Comparison of ENCODE assay signal across 1 cellular context in the genomic region with DNA sequence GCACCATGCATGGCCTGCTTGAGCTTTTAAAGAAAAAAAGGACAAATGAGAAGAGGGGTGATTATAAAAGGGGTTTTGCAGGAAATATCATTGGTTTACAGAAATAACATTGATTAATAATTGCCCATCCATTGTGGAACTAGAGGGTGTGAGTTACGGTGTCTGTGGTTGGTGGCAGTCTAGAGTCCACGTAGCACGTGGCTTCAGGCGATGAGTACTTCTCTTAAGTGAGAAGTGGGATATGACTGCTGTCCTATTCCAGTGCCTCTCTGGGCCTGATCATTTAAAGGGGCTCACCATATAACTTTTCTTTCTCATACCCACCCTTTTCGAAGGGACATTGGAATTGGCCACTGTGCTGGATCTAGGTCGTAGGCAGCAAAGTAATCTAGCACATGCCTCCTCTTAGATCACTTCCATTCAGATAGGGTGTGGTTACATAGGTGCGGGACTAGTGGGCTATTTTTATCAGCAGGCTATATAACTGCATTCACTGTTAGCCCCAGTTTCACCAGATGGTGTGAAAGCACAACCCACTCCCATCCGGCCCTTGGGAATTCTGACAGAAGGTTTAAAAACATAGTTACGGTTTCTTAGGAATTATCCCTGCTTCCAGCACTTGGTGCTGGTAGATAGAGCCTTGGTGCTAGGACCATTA.
TF ChIP-seq lines count a peak whose summit lies in the region.

No MANE protein-coding gene starts in this region.

TF ChIP-seq in SK-N-SH treated with all-trans-retinoic acid at 6 μM for 48 hours, 23 proteins besides CTCF, POLR2A, EP300 and RAD21 (continued from another document):
- TF ChIP-seq, protein P1, sequence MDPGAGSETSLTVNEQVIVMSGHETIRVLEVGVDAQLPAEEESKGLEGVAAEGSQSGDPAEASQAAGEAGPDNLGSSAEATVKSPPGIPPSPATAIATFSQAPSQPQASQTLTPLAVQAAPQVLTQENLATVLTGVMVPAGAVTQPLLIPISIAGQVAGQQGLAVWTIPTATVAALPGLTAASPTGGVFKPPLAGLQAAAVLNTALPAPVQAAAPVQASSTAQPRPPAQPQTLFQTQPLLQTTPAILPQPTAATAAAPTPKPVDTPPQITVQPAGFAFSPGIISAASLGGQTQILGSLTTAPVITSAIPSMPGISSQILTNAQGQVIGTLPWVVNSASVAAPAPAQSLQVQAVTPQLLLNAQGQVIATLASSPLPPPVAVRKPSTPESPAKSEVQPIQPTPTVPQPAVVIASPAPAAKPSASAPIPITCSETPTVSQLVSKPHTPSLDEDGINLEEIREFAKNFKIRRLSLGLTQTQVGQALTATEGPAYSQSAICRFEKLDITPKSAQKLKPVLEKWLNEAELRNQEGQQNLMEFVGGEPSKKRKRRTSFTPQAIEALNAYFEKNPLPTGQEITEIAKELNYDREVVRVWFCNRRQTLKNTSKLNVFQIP (CRISPR knock-in tag; IDR thresholded peaks at IDR 0.05; ENCODE audit: borderline replicate concordance, low read depth): no peak
- TF ChIP-seq PATZ1 (CRISPR knock-in tag; IDR thresholded peaks at IDR 0.05; ENCODE audit: borderline replicate concordance): no peak
